1 cellular context compared by ENCODE assay signal in genomic region chr17:42866631-42867575, GRCh38.
TF ChIP-seq lines count a peak whose summit lies in the region.

No MANE protein-coding gene starts in this region.

TF ChIP-seq in HepG2, 621 proteins besides CTCF, POLR2A, EP300 and RAD21 (continued from another document and continues in another):
- TF ChIP-seq ZIK1 (CRISPR knock-in tag; IDR thresholded peaks at IDR 0.05; ENCODE audit: borderline replicate concordance, low read depth) (no peak), PBX2 (CRISPR knock-in tag; IDR thresholded peaks at IDR 0.05) (no peak), ZNF75D (CRISPR knock-in tag; IDR thresholded peaks at IDR 0.05; ENCODE audit: borderline replicate concordance) (no peak), ZNF260 (CRISPR knock-in tag; IDR thresholded peaks at IDR 0.05; ENCODE audit: borderline replicate concordance, low read depth) (no peak), E2F5 (CRISPR knock-in tag; conservative IDR thresholded peaks at IDR 0.05) (no peak), PAF1 (CRISPR knock-in tag; IDR thresholded peaks at IDR 0.05) (no peak), GATA4 (IDR thresholded peaks at IDR 0.05; ENCODE audit: borderline replicate concordance, low read depth) (peak; percentile 87; the same call in 1 of the 2 replicates), ZUFSP (CRISPR knock-in tag; IDR thresholded peaks at IDR 0.05; ENCODE audit: borderline replicate concordance) (no peak), CCDC6 (CRISPR knock-in tag; IDR thresholded peaks at IDR 0.05) (0 out of 2 replicates have a peak, but pooled peaks have one; percentile 69), HMGXB4 (CRISPR knock-in tag; IDR thresholded peaks at IDR 0.05; ENCODE audit: borderline replicate concordance in 1 of 2, low read depth in 1 of 2) (peak; percentile 30 to 36; a peak in 2 of 4 replicates), ZBTB7B (CRISPR knock-in tag; IDR thresholded peaks at IDR 0.05) (peak; percentile 94), ZNF558 (CRISPR knock-in tag; IDR thresholded peaks at IDR 0.05; ENCODE audit: borderline replicate concordance) (no peak), ZNF709 (CRISPR knock-in tag; IDR thresholded peaks at IDR 0.05) (no peak), HDAC1 (CRISPR knock-in tag; IDR thresholded peaks at IDR 0.05) (peak; percentile 78), MYC (CRISPR knock-in tag; IDR thresholded peaks at IDR 0.05; ENCODE audit: borderline replicate concordance) (peak; percentile 19; the same call in 1 of the 2 replicates), NFAT5 (CRISPR knock-in tag; IDR thresholded peaks at IDR 0.05) (0 out of 2 replicates have a peak, but pooled peaks have one; percentile 10), ATAD3A (CRISPR knock-in tag; IDR thresholded peaks at IDR 0.05) (no peak), CHCHD3 (CRISPR knock-in tag; IDR thresholded peaks at IDR 0.05) (no peak), ZNF280D (CRISPR knock-in tag; IDR thresholded peaks at IDR 0.05) (no peak), RFX1 (IDR thresholded peaks at IDR 0.05) (no peak), ZBTB33 (CRISPR knock-in tag; IDR thresholded peaks at IDR 0.05) (no peak), ZNF136 (CRISPR knock-in tag; IDR thresholded peaks at IDR 0.05; ENCODE audit: low read depth) (no peak), TCF7L2 (IDR thresholded peaks at IDR 0.05; ENCODE audit: low read depth, low read length) (no peak), NFKBIZ (CRISPR knock-in tag; IDR thresholded peaks at IDR 0.05) (0 out of 2 replicates have a peak, but pooled peaks have one; percentile 54), HIVEP1 (CRISPR knock-in tag; IDR thresholded peaks at IDR 0.05) (no peak), MIER3 (CRISPR knock-in tag; IDR thresholded peaks at IDR 0.05; ENCODE audit: borderline replicate concordance) (peak; percentile 55; the same call in 1 of the 2 replicates), SKI (IDR thresholded peaks at IDR 0.05; ENCODE audit: partially characterized antibody) (peak; percentile 18), ZNF839 (CRISPR knock-in tag; IDR thresholded peaks at IDR 0.05; ENCODE audit: borderline replicate concordance) (no peak), ADNP (CRISPR knock-in tag; IDR thresholded peaks at IDR 0.05) (no peak), TFDP1 (CRISPR knock-in tag; IDR thresholded peaks at IDR 0.05; ENCODE audit: borderline replicate concordance) (no peak; the same call in 1 of the 2 replicates), HDAC6 (IDR thresholded peaks at IDR 0.05; ENCODE audit: low read depth, low read length) (no peak), ATF7-NPFF (CRISPR knock-in tag; IDR thresholded peaks at IDR 0.05; ENCODE audit: low read depth) (0 out of 2 replicates have a peak, but pooled peaks have one; percentile 17), NFE2L2 (IDR thresholded peaks at IDR 0.05; ENCODE audit: low read length) (no peak), ZNF691 (CRISPR knock-in tag; IDR thresholded peaks at IDR 0.05; ENCODE audit: borderline replicate concordance, low read depth) (no peak), DPF2 (CRISPR knock-in tag; IDR thresholded peaks at IDR 0.05; ENCODE audit: borderline replicate concordance, low read depth) (peak; percentile 86), SRY (CRISPR knock-in tag; IDR thresholded peaks at IDR 0.05) (no peak), MEIS2 (CRISPR knock-in tag; IDR thresholded peaks at IDR 0.05) (no peak), GFI1 (CRISPR knock-in tag; IDR thresholded peaks at IDR 0.05; ENCODE audit: borderline replicate concordance) (peak; percentile 98), THAP8 (CRISPR knock-in tag; IDR thresholded peaks at IDR 0.05; ENCODE audit: borderline replicate concordance) (no peak)
